Comparison of ENCODE assay signal across 8 cellular contexts in genomic region chr5:96703985-96704384, GRCh38. TPM values are rescaled to one million over a fixed set of nuclear protein-coding genes. Genes with fewer than 3 reads are reported as not detected.
A peak's percentile ranks its signal among the peaks of the same experiment; 100 is the strongest.
DNase-seq lines count a peak whose midpoint lies in the region; ATAC-seq, FAIRE-seq and TF ChIP-seq lines count a peak whose summit lies in the region.

No MANE protein-coding gene starts in this region.

- 88% methylated on average over 3 of the region's 3 CpGs for WGBS in A549 (ENCODE audit: missing lambda C conversion rate)
- WGBS in IMR-90 (ENCODE audit: extremely low coverage in 2 of 2, insufficient read length in 1 of 2), 2 experiments, result 0% methylated on average over 1 of the region's 3 CpGs; no CpG with 5 or more reads in 1 of the 2 experiments

- TF ChIP-seq CTCF in A549 (IDR thresholded peaks at IDR 0.05), result no peak
- TF ChIP-seq CTCF in IMR-90 (conservative IDR thresholded peaks at IDR 0.05; ENCODE audit: low read depth, low read length), result no peak
- no peak for TF ChIP-seq CTCF in coronary artery (IDR thresholded peaks at IDR 0.05)

- H3K9ac ChIP-seq in IMR-90 (ENCODE audit: low read depth, low read length), result no peak overlapping the region

- peak overlapping the region; percentile 68; the same call in 1 of the 2 replicates for H3K23ac ChIP-seq in IMR-90 (ENCODE audit: low read depth, low read length)

- 0 out of 2 replicates have a peak overlapping the region, but pooled peaks have one; percentile 34 for H3K14ac ChIP-seq in IMR-90 (replicated peaks; ENCODE audit: low read depth, low read length)

- no peak overlapping the region for H2BK120ac ChIP-seq in IMR-90 (ENCODE audit: low read depth, low read length)

- no peak overlapping the region for H2AK5ac ChIP-seq in IMR-90 (ENCODE audit: low read depth, low read length)

- TSS peak; percentile 14 for BruUV-seq in IMR-90 (replicated peaks; lab: Mats Ljungman, UMichigan)

- no peak overlapping the region for H3K4ac ChIP-seq in IMR-90 (ENCODE audit: low read depth, low read length)

- no peak overlapping the region for H3K56ac ChIP-seq in IMR-90 (ENCODE audit: extremely low read depth, insufficient read depth, low read length)

- no peak overlapping the region for H4K5ac ChIP-seq in IMR-90 (ENCODE audit: low read depth, low read length)

- in situ Hi-C loops in IMR-90 (cut with MboI; ENCODE audit: low sequenced_read_pairs), result no loop called here

- TF ChIP-seq RAD21 in A549 (conservative IDR thresholded peaks at IDR 0.05 in 1 of 2, IDR thresholded peaks at IDR 0.05 in 1 of 2), result no peak
- TF ChIP-seq RAD21 in IMR-90 (IDR thresholded peaks at IDR 0.05; ENCODE audit: low read length), result no peak

- H4K20me1 ChIP-seq in IMR-90 (ENCODE audit: insufficient read depth, low read length), result peaks cover 44% of the 10 kb centered on the region; the same call in 1 of the 2 replicates

- H2BK5ac ChIP-seq in IMR-90 (ENCODE audit: low read depth, low read length, poor library complexity, severe bottlenecking), result no peak overlapping the region

- H2BK20ac ChIP-seq in IMR-90 (ENCODE audit: low read depth, low read length), result no peak overlapping the region

- intact Hi-C loops in IMR-90 (cut with micrococcal nuclease), result no loop called here

- no peak overlapping the region for H2AFZ ChIP-seq in IMR-90 (replicated peaks; ENCODE audit: low read length, poor library complexity)

- no peak overlapping the region for H3K27ac ChIP-seq in A549
- no peak overlapping the region for H3K27ac ChIP-seq in IMR-90 (ENCODE audit: insufficient read depth, low read length)
- peak overlapping the region in 1 of 2 donors; percentile 94 for H3K27ac ChIP-seq in coronary artery
- peak overlapping the region; percentile 96 for H3K27ac ChIP-seq in muscle layer of duodenum (ENCODE audit: low read length)

- dilution Hi-C loops in IMR-90 (cut with HindIII; ENCODE audit: low sequenced_read_pairs, unreplicated experiment), result no loop called here

- H3K27me3 ChIP-seq in IMR-90 (ENCODE audit: control insufficient read depth, insufficient read depth, low read length) (no peaks in the 10 kb centered on the region), muscle layer of duodenum (ENCODE audit: low read depth, low read length) (no peaks in the 10 kb centered on the region)

- no peak overlapping the region for H4K8ac ChIP-seq in IMR-90 (ENCODE audit: low read depth in 2 of 2, low read length in 2 of 2)

- CTCF ChIA-PET in A549 (lab: Yijun Ruan, JAX), result no interaction called here
- CTCF ChIA-PET in IMR-90 (lab: Yijun Ruan, JAX), result interaction anchor here (1.4 kb wide), 1 partner anchor 19 kb away, joined by 3 read pairs; no protein-coding TSS in a partner anchor

- no peak overlapping the region for H2BK15ac ChIP-seq in IMR-90 (ENCODE audit: low read depth, low read length)

- H3K36me3 ChIP-seq in IMR-90 (ENCODE audit: control insufficient read depth, insufficient read depth, low read length) (no peaks in the 10 kb centered on the region), muscle layer of duodenum (ENCODE audit: control insufficient read depth in 1 of 2, insufficient read depth in 2 of 2, low read length in 2 of 2) (peaks cover 0 to 4% of the 10 kb centered on the region in 2 donors)

- no peak for DNase-seq in A549 (ENCODE audit: low read depth in 1 of 2, low spot score in 1 of 2)
- DNase-seq in IMR-90, result peak; percentile 77
- DNase-seq in coronary artery (ENCODE audit: low spot score), result no peak
- DNase-seq in stimulated activated CD4-positive, alpha-beta T cell treated with anti-CD3 and anti-CD28 coated beads, Interleukin-4, amount 100 ng/mL, for 4 hours, result no peak
- no peak for DNase-seq in NCI-H1417 treated with DMSO at 0.1 percent for 48 hours (lab: John Stamatoyannopoulos, UW)
- DNase-seq in SHP77 (lab: John Stamatoyannopoulos, UW), result no peak

- no peak for FAIRE-seq in A549 (lab: Jason Lieb, UNC)

- no peak for TF ChIP-seq EP300 in A549 (IDR thresholded peaks at IDR 0.05)

- no peak overlapping the region for H4K91ac ChIP-seq in IMR-90 (ENCODE audit: insufficient read depth, low read depth, low read length)

- POLR2A ChIA-PET in A549 (lab: Yijun Ruan, JAX) (interaction anchor here (1.2 kb wide), 1 partner anchor 42 kb away, joined by 4 read pairs; the partner anchor contains the start of gene CAST), IMR-90 (lab: Charles Lee; ENCODE audit: unreplicated experiment) (no interaction called here)

- peaks cover 33 to 80% of the 10 kb centered on the region in 2 experiments; a peak in 3 of 4 replicates for H3K79me1 ChIP-seq in IMR-90 (ENCODE audit: low read depth in 1 of 2, low read length in 2 of 2)

- no peak overlapping the region for H2AK9ac ChIP-seq in IMR-90 (replicated peaks; ENCODE audit: low read depth, low read length, poor library complexity)

- peak overlapping the region; percentile 83; the same call in 1 of the 3 replicates for H3K4me2 ChIP-seq in A549
- H3K4me2 ChIP-seq in IMR-90 (ENCODE audit: low read depth, low read length), result peak overlapping the region; percentile 61

- ATAC-seq in A549 (no peak), IMR-90 (ENCODE audit: low read depth) (no peak), GM18858 (IDR thresholded peaks at IDR 0.05; ENCODE audit: unreplicated experiment) (no peak)

- no peak overlapping the region for H3K4me3 ChIP-seq in A549
- H3K4me3 ChIP-seq in IMR-90 (ENCODE audit: insufficient read depth, low read depth, low read length), result no peak overlapping the region
- H3K4me3 ChIP-seq in coronary artery, result peak overlapping the region; percentile 78
- H3K4me3 ChIP-seq in muscle layer of duodenum (ENCODE audit: low read depth in 1 of 2, low read length in 2 of 2), result peak overlapping the region; percentile 76 to 82

- TF ChIP-seq POLR2A in A549 (IDR thresholded peaks at IDR 0.05; ENCODE audit: low read length), result no peak
- no peak for TF ChIP-seq POLR2A in IMR-90 (IDR thresholded peaks at IDR 0.05; ENCODE audit: low read depth, low read length)

- H3K18ac ChIP-seq in IMR-90 (ENCODE audit: low read depth, low read length), result no peak overlapping the region

- H3K9me1 ChIP-seq in IMR-90 (ENCODE audit: insufficient read depth, low read length), result peaks cover 17% of the 10 kb centered on the region

- H3K9me3 ChIP-seq in A549 (no peaks in the 10 kb centered on the region), IMR-90 (ENCODE audit: control insufficient read depth, insufficient read depth, low read length) (no peaks in the 10 kb centered on the region), muscle layer of duodenum (ENCODE audit: control insufficient read depth in 1 of 2, low read length in 2 of 2) (no peaks in the 10 kb centered on the region)

- H3K4me1 ChIP-seq in A549 (peaks cover 52% of the 10 kb centered on the region), IMR-90 (ENCODE audit: control insufficient read depth, insufficient read depth, low read length) (peaks cover 21% of the 10 kb centered on the region), muscle layer of duodenum (ENCODE audit: control insufficient read depth in 1 of 2, insufficient read depth in 2 of 2, low read length in 2 of 2) (peaks cover 5 to 22% of the 10 kb centered on the region in 2 donors)

TF ChIP-seq in A549, 52 proteins besides CTCF, POLR2A, EP300 and RAD21 (continues in another document):
- TF ChIP-seq RFX5 (IDR thresholded peaks at IDR 0.05) (no peak), FOXS1 (CRISPR knock-in tag; IDR thresholded peaks at IDR 0.05) (no peak), ZNF302 (CRISPR knock-in tag; IDR thresholded peaks at IDR 0.05) (no peak), CEBPB (IDR thresholded peaks at IDR 0.05) (no peak), PHF8 (IDR thresholded peaks at IDR 0.05; ENCODE audit: borderline replicate concordance, low read depth) (no peak), EHMT2 (IDR thresholded peaks at IDR 0.05; ENCODE audit: low read depth) (no peak), MAFK (IDR thresholded peaks at IDR 0.05; ENCODE audit: partially characterized antibody) (no peak), CBX2 (IDR thresholded peaks at IDR 0.05; ENCODE audit: borderline replicate concordance, low read depth) (no peak), HEYL (CRISPR knock-in tag; IDR thresholded peaks at IDR 0.05) (no peak), TP53 (CRISPR knock-in tag; IDR thresholded peaks at IDR 0.05) (no peak), GATA3 (IDR thresholded peaks at IDR 0.05; ENCODE audit: borderline replicate concordance) (no peak)

TF ChIP-seq in IMR-90, 13 proteins besides CTCF, POLR2A, EP300 and RAD21:
- TF ChIP-seq RFX5 (IDR thresholded peaks at IDR 0.05; ENCODE audit: low read depth, low read length) (no peak), RCOR1 (IDR thresholded peaks at IDR 0.05; ENCODE audit: insufficient replicate concordance, low read length) (no peak), MXI1 (IDR thresholded peaks at IDR 0.05; ENCODE audit: borderline replicate concordance, low read depth, low read length) (peak; percentile 66; the same call in 1 of the 2 replicates), SMC3 (IDR thresholded peaks at IDR 0.05; ENCODE audit: low read depth, low read length) (peak; percentile 6; the same call in 1 of the 2 replicates), BHLHE40 (IDR thresholded peaks at IDR 0.05; ENCODE audit: low read depth, low read length) (peak; percentile 77), CHD1 (IDR thresholded peaks at IDR 0.05; ENCODE audit: low read depth, low read length) (no peak), USF2 (IDR thresholded peaks at IDR 0.05; ENCODE audit: low read depth, low read length) (no peak), MAZ (IDR thresholded peaks at IDR 0.05; ENCODE audit: borderline replicate concordance, low read depth, low read length) (no peak)
TF ChIP-seq in IMR-90: peak in this region for 3.

RNA-seq across cellular contexts. Expression of gene CAST, which starts 41.8 kb away (rescaled TPM):
- polyA plus RNA-seq in A549 (2011; rRNA removed) (223 and 257 TPM in 2 replicates), A549 (2017; fragmentation: RNase III; extraction: RNeasy Plus Mini Kit Qiagen cat#74134 plus additional on column Dnase treatment) (150 to 172 TPM (median 163 TPM) in 3 replicates), IMR-90 (2012; rRNA removed) (81.9 and 91.3 TPM in 2 replicates)
- 48.9 and 52.6 TPM in 2 replicates for polyA plus RNA-seq in A549 (2012; cell fraction: cytosol; rRNA removed)
- polyA plus RNA-seq in A549 (2012; cell fraction: nucleus; rRNA removed), result 39.1 and 51.1 TPM in 2 replicates
- 111 and 112 TPM in 2 replicates for polyA minus RNA-seq in A549 (2011; rRNA and poly(A)+ RNA removed)
- 128 and 183 TPM in 2 replicates for total RNA-seq in IMR-90 (2012; rRNA removed)
- polyA plus RNA-seq in IMR-90 (2012; cell fraction: cytosol; rRNA removed), result 31.1 and 42.0 TPM in 2 replicates
- 19.8 and 93.2 TPM in 2 replicates for polyA plus RNA-seq in IMR-90 (2012; cell fraction: nucleus; rRNA removed; ENCODE audit: low replicate concordance)

Comparison
In these comparisons a context has a peak if more than half of its experiments do, and no peak if none do; other contexts are left out.
1. H3K4me3 ChIP-seq: peak in coronary artery (single experiment) and muscle layer of duodenum (2 of 2); none in A549 (single experiment) and IMR-90 (single experiment).